In the genomic region with DNA sequence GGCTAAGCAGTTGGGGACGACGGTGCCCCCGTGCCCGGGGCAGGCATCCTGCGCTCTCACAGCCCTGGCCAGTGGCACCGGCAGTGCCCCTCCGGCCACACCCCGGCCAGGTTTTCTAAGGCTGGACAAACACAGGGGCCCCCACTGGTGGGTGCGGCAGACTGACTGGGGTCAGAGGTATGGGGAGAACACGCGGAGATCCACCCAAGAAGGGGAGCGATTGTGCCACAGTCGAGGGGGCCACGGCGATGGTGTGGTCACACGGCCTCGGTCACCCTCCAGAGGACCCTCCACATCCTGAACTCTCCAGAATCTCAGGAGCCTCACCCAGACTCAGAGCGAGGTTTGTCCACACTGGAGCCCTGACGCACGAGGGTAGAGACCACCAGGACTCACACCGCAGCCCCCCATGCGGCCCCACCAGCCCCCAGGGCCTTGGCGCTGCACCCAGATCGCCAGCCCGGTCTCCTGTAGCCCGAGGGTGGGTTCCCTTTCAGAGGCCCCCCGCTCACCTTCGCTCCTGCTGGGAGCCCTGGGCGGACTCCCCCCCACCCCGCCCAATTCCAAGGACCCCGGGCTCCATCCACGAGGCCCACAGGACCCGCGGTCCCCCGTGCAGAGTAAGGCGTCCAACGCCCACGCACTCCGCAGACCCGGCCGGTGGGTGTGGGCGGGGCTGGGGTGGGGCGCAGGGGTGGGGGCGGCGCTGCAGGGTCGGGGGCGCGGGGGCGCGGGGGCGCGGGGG, we compare ENCODE assay signal across 10 cellular contexts. TPM values are rescaled to one million over a fixed set of nuclear protein-coding genes. Genes with fewer than 3 reads are reported as not detected.
DNase-seq lines count a peak whose midpoint lies in the region; ATAC-seq, FAIRE-seq and TF ChIP-seq lines count a peak whose summit lies in the region.
"Had no signal": no experiment of that assay in that cellular context is flagged by ENCODE, and none has a peak within 500 bp of the region (broad histone marks: within the 10 kb centered on the region; RNA-seq: fewer than 3 reads in every experiment).

No MANE protein-coding gene starts in this region.

- TF ChIP-seq CTCF in activated B cell treated with CpG ODN at 0.5 μM for 24 hours (IDR thresholded peaks at IDR 0.05) (no peak), kidney (IDR thresholded peaks at IDR 0.05; ENCODE audit: borderline replicate concordance, extremely low read depth, insufficient read depth) (no peak), tibial nerve (IDR thresholded peaks at IDR 0.05) (no peak)

- TF ChIP-seq EP300 in tibial nerve (IDR thresholded peaks at IDR 0.05) = no peak

- no peak for FAIRE-seq in kidney (lab: Jason Lieb, UNC)

- no peaks in the 10 kb centered on the region for H3K9me3 Mint-ChIP-seq in activated CD4-positive, alpha-beta T cell treated with anti-CD3 and anti-CD28 coated beads for 36 hours (ENCODE audit: low read depth)
- H3K9me3 Mint-ChIP-seq in activated B cell treated with CpG ODN at 0.5 μM for 24 hours = no peaks in the 10 kb centered on the region

- peak overlapping the region; percentile 51 to 65 for H3K27ac ChIP-seq in kidney (ENCODE audit: low read depth in 2 of 2, low read length in 2 of 2)
- peak overlapping the region; percentile 63 to 85 (median 78) for H3K27ac ChIP-seq in tibial nerve
- H3K27ac ChIP-seq: cardiac muscle cell had no signal

- WGBS in tibial nerve, 2 donors = 51 to 63% methylated on average over 18 to 33 of the region's 52 CpGs

- peaks cover 39% of the 10 kb centered on the region for H3K4me1 Mint-ChIP-seq in activated CD4-positive, alpha-beta T cell treated with anti-CD3 and anti-CD28 coated beads for 36 hours
- H3K4me1 Mint-ChIP-seq in activated B cell treated with CpG ODN at 0.5 μM for 24 hours = peaks cover 30% of the 10 kb centered on the region

- H3K27ac Mint-ChIP-seq in activated CD4-positive, alpha-beta T cell treated with anti-CD3 and anti-CD28 coated beads for 36 hours = peak overlapping the region; percentile 67
- peak overlapping the region; percentile 75 for H3K27ac Mint-ChIP-seq in activated B cell treated with CpG ODN at 0.5 μM for 24 hours

- H3K9me3 ChIP-seq in kidney (ENCODE audit: control insufficient read depth in 1 of 2, low read length in 2 of 2) = no peaks in the 10 kb centered on the region
- no peaks in the 10 kb centered on the region for H3K9me3 ChIP-seq in tibial nerve

- no peak for TF ChIP-seq POLR2A in tibial nerve (IDR thresholded peaks at IDR 0.05)

- POLR2A ChIA-PET in activated CD4-positive, alpha-beta T cell treated with anti-CD3 and anti-CD28 coated beads for 36 hours (lab: Charles Lee) = interaction anchor here (1.0 to 1.4 kb wide), 4 partner anchors 16 to 143 kb away, joined by 3 to 13 read pairs (median 4); no protein-coding TSS in a partner anchor
- POLR2A ChIA-PET in activated B cell treated with CpG ODN at 0.5 μM for 24 hours (lab: Charles Lee) = interaction anchor here (0.6 to 2.8 kb wide), 11 partner anchors 16 to 145 kb away, joined by 3 to 23 read pairs (median 3); partner anchors contain the start of genes ING5, PDCD1 and RTP5

- H3K4me3 ChIP-seq in kidney (ENCODE audit: low read length in 2 of 2) (peak overlapping the region in 1 of 2 donors; percentile 21), tibial nerve (peak overlapping the region; percentile 16 to 57 (median 33))

- H3K27me3 Mint-ChIP-seq in activated CD4-positive, alpha-beta T cell treated with anti-CD3 and anti-CD28 coated beads for 36 hours = no peaks in the 10 kb centered on the region
- H3K27me3 Mint-ChIP-seq in activated B cell treated with CpG ODN at 0.5 μM for 24 hours = no peaks in the 10 kb centered on the region

- DNase-seq in activated CD4-positive, alpha-beta T cell treated with anti-CD3 and anti-CD28 coated beads for 36 hours = no peak
- no peak for DNase-seq in activated CD4-positive, alpha-beta T cell treated with anti-CD3 and anti-CD28 coated beads, Interleukin-2, amount 50 U/mL, for 1 hour
- no peak for DNase-seq in activated B cell treated with CpG ODN at 0.5 μM for 24 hours
- DNase-seq in kidney = peak; percentile 74
- DNase-seq in tibial nerve (ENCODE audit: low spot score in 2 of 2) = no peak
- DNase-seq in NCI-H2196 treated with DMSO at 0.1 percent for 48 hours (lab: John Stamatoyannopoulos, UW; ENCODE audit: unreplicated experiment) = no peak
- DNase-seq in NCI-H1417 treated with DMSO at 0.1 percent for 48 hours (lab: John Stamatoyannopoulos, UW) = no peak

- no peak overlapping the region for H3K9ac ChIP-seq in kidney (ENCODE audit: low read length in 2 of 2)

- intact Hi-C loops in activated CD4-positive, alpha-beta T cell treated with anti-CD3 and anti-CD28 coated beads for 36 hours (cut with DNase I, micrococcal nuclease) = loop anchor here in 1 of 2 experiments (1.0 to 5.0 kb wide), 8 partner anchors 16 to 401 kb away; partner anchors contain the start of genes D2HGDH and DTYMK
- intact Hi-C loops in activated B cell treated with CpG ODN at 0.5 μM for 24 hours (cut with micrococcal nuclease) = loop anchor here (1.0 to 5.0 kb wide), 4 partner anchors 16 to 109 kb away; partner anchors contain the start of gene D2HGDH
- intact Hi-C loops in kidney (cut with DNase I) = no loop called here

- peaks cover 0 to 3% of the 10 kb centered on the region in 2 donors for H3K27me3 ChIP-seq in tibial nerve

- H3K4me1 ChIP-seq in kidney (ENCODE audit: control insufficient read depth in 1 of 2, insufficient read depth in 1 of 2, low read depth in 1 of 2, low read length in 2 of 2) = peaks cover 0 to 8% of the 10 kb centered on the region in 2 donors
- H3K4me1 ChIP-seq in tibial nerve = peaks cover 0 to 33% (median 16%) of the 10 kb centered on the region in 4 donors

- H3K4me3 Mint-ChIP-seq in activated CD4-positive, alpha-beta T cell treated with anti-CD3 and anti-CD28 coated beads for 36 hours = peak overlapping the region; percentile 45
- peak overlapping the region; percentile 76 for H3K4me3 Mint-ChIP-seq in activated B cell treated with CpG ODN at 0.5 μM for 24 hours

- no peak for ATAC-seq in activated CD4-positive, alpha-beta T cell treated with anti-CD3 and anti-CD28 coated beads for 36 hours
- ATAC-seq in activated B cell treated with CpG ODN at 0.5 μM for 24 hours (ENCODE audit: low read depth) (no peak), HG03159 (IDR thresholded peaks at IDR 0.05; ENCODE audit: unreplicated experiment) (no peak)

- CTCF ChIA-PET in activated CD4-positive, alpha-beta T cell treated with anti-CD3 and anti-CD28 coated beads for 36 hours (lab: Charles Lee) = interaction anchor here (0.8 to 2.0 kb wide), 3 partner anchors 35 to 156 kb away, joined by 3 to 6 read pairs (median 4); no protein-coding TSS in a partner anchor
- CTCF ChIA-PET in activated B cell treated with CpG ODN at 0.5 μM for 24 hours (lab: Charles Lee) = no interaction called here

- no peaks in the 10 kb centered on the region for H3K36me3 ChIP-seq in kidney (ENCODE audit: control insufficient read depth in 1 of 2, insufficient read depth in 2 of 2, low read length in 2 of 2)
- no peaks in the 10 kb centered on the region for H3K36me3 ChIP-seq in tibial nerve
- H3K36me3 ChIP-seq: cardiac muscle cell had no signal

- H3K36me3 Mint-ChIP-seq in activated CD4-positive, alpha-beta T cell treated with anti-CD3 and anti-CD28 coated beads for 36 hours (ENCODE audit: low read depth) = peaks cover 3% of the 10 kb centered on the region
- H3K36me3 Mint-ChIP-seq in activated B cell treated with CpG ODN at 0.5 μM for 24 hours (ENCODE audit: low read depth) = no peaks in the 10 kb centered on the region

RNA-seq across cellular contexts. Expression of gene PDCD1, which starts 15.2 kb away (rescaled TPM):
- total RNA-seq in activated CD4-positive, alpha-beta T cell treated with anti-CD3 and anti-CD28 coated beads for 36 hours = 10 to 100 TPM; 33.2 to 37.2 TPM
- 2.6 and 3.5 TPM in 2 replicates for total RNA-seq in activated B cell treated with CpG ODN at 0.5 μM for 24 hours
- 1.6 TPM for total RNA-seq in kidney
- 0.49 TPM for polyA plus RNA-seq in kidney (ENCODE audit: insufficient read depth, low read depth, low replicate concordance)
- under 1 TPM in 3 of 4 donors, not detected in 1; 0.22 to 0.60 (median 0.42) TPM for total RNA-seq in tibial nerve
- total RNA-seq: cardiac muscle cell had no signal
- polyA plus RNA-seq: cardiac muscle cell had no signal

RNA-seq across cellular contexts. Expression of gene RTP5, which starts 26.0 kb away (rescaled TPM):
- total RNA-seq in activated CD4-positive, alpha-beta T cell treated with anti-CD3 and anti-CD28 coated beads for 36 hours = under 1 TPM in 1 of 2 experiments, not detected in 1; 0.07 TPM
- total RNA-seq in activated B cell treated with CpG ODN at 0.5 μM for 24 hours (0.12 TPM in 1 of 2 replicates, not detected in the other), kidney (0.13 TPM), tibial nerve (not detected)
- not detected for polyA plus RNA-seq in kidney (ENCODE audit: insufficient read depth, low read depth, low replicate concordance)
- total RNA-seq: cardiac muscle cell; T-helper 1 cell treated with Interleukin-12 subunit alpha and Interleukin-12 subunit beta and Interleukin-4 antibody, amounts not matched to agents 30 ng/mL and 1 ng/mL, for 36 hours had no signal
- polyA plus RNA-seq: cardiac muscle cell had no signal

RNA-seq across cellular contexts. Expression of gene NEU4, which starts 34.5 kb away (rescaled TPM):
- under 1 TPM; 0.76 to 0.89 TPM for total RNA-seq in activated CD4-positive, alpha-beta T cell treated with anti-CD3 and anti-CD28 coated beads for 36 hours
- total RNA-seq in activated B cell treated with CpG ODN at 0.5 μM for 24 hours = 0.10 and 0.31 TPM in 2 replicates
- total RNA-seq in kidney = 0.76 TPM
- 2.8 TPM for polyA plus RNA-seq in kidney (ENCODE audit: insufficient read depth, low read depth, low replicate concordance)
- 1 to 10 TPM in 2 of 4 donors, not detected in 2; 1.1 to 1.6 TPM for total RNA-seq in tibial nerve
